Comparison of ENCODE assay signal across 20 cellular contexts in the genomic region with DNA sequence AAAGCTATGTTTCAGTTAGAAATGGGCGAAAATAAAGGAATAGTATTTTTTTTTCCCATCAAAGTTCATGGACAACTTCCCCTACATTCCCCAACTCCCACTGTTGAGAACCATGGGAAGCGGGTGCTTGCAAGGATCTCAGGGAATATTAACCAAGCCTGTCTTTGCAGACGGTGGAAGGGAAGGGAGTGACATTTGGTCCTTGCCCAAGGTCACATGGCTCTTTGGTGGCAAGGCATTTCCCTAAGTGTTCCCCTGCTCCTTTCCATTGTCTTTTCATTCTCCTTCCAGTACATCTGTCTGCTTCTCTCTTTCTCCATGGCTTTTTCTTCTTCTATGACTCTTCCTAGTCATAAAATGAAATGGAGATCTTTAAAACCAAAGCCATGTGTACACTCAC. TPM values are rescaled to one million over a fixed set of nuclear protein-coding genes. Genes with fewer than 3 reads are reported as not detected.
"Had no signal": no experiment of that assay in that cellular context is flagged by ENCODE, and none has a peak within 500 bp of the region (broad histone marks: within the 10 kb centered on the region; RNA-seq: fewer than 3 reads in every experiment).

No MANE protein-coding gene starts in this region.

- H3K4me3 ChIP-seq: lung, mucosa of descending colon, sigmoid colon had no signal

- H3K9me3 Mint-ChIP-seq: activated naive CD4-positive, alpha-beta T cell treated with anti-CD3 and anti-CD28 coated beads, Interleukin-2, amount 50 U/mL, for 72 hours; dendritic cell treated with granulocyte-macrophage colony-stimulating factor and Interleukin-4, amounts not matched to agents 40 ng/mL and 50 ng/mL, for 4 days; natural killer cell had no signal

- H3K27ac Mint-ChIP-seq: activated naive CD4-positive, alpha-beta T cell treated with anti-CD3 and anti-CD28 coated beads, Interleukin-2, amount 50 U/mL, for 72 hours; dendritic cell treated with granulocyte-macrophage colony-stimulating factor and Interleukin-4, amounts not matched to agents 40 ng/mL and 50 ng/mL, for 4 days; natural killer cell had no signal

- ATAC-seq: activated naive CD4-positive, alpha-beta T cell treated with anti-CD3 and anti-CD28 coated beads, Interleukin-2, amount 50 U/mL, for 72 hours; mucosa of descending colon; stimulated activated naive CD8-positive, alpha-beta T cell treated with anti-CD3 and anti-CD28 coated beads, Interleukin-15, Interleukin-2, amounts not matched to agents 100 U/mL and 50 U/mL, for 24 hours had no signal

- H3K4me3 Mint-ChIP-seq: dendritic cell treated with granulocyte-macrophage colony-stimulating factor and Interleukin-4, amounts not matched to agents 40 ng/mL and 50 ng/mL, for 4 days; natural killer cell had no signal

- H3K9me3 ChIP-seq: mucosa of descending colon, sigmoid colon had no signal

- H3K27me3 ChIP-seq: brain microvascular endothelial cell, sigmoid colon had no signal

- H3K36me3 Mint-ChIP-seq: activated naive CD4-positive, alpha-beta T cell treated with anti-CD3 and anti-CD28 coated beads, Interleukin-2, amount 50 U/mL, for 72 hours; natural killer cell had no signal

- H3K36me3 ChIP-seq: brain microvascular endothelial cell, sigmoid colon had no signal

- DNase-seq: activated CD4-positive, alpha-beta T cell treated with anti-CD3 and anti-CD28 coated beads, Interleukin-2, amount 50 U/mL, for 4 hours; activated CD4-positive, CD25-positive, alpha-beta regulatory T cell treated with anti-CD3 and anti-CD28 coated beads, Interleukin-2, amount 50 U/mL, for 72 hours; activated T-cell treated with anti-CD3 and anti-CD28 coated beads, Interleukin-2, amount 50 U/mL, for 1 hour; amniotic stem cell; brain microvascular endothelial cell; cerebellar nuclear complex; erythroblast; hypothalamus; mucosa of descending colon; natural killer cell; occipital lobe; stimulated activated CD4-positive, alpha-beta T cell treated with anti-CD3 and anti-CD28 coated beads, Interleukin-2, amount 100 ng/mL, for 48 hours; stimulated activated naive CD8-positive, alpha-beta T cell treated with anti-CD3 and anti-CD28 coated beads, Interleukin-15, Interleukin-2, amounts not matched to agents 100 U/mL and 50 U/mL, for 24 hours had no signal

- H3K27ac ChIP-seq: brain microvascular endothelial cell, sigmoid colon had no signal

RNA-seq across cellular contexts. Expression of gene C9orf57, which starts 19.0 kb away (rescaled TPM):
- total RNA-seq: activated naive CD4-positive, alpha-beta T cell treated with anti-CD3 and anti-CD28 coated beads, Interleukin-2, amount 50 U/mL, for 72 hours; lung; mucosa of descending colon; natural killer cell; occipital lobe; pulmonary artery endothelial cell; sigmoid colon; temporal lobe; ureter had no signal
- polyA plus RNA-seq: lung had no signal
